8 cellular contexts compared by ENCODE assay signal in genomic region chr12:25436206-25436912, GRCh38.
DNase-seq lines count a peak whose midpoint lies in the region; ATAC-seq and TF ChIP-seq lines count a peak whose summit lies in the region.

No MANE protein-coding gene starts in this region.

- H3K4me3 ChIP-seq in gastroesophageal sphincter, result peak overlapping the region; percentile 31 to 32
- no peak overlapping the region for H3K4me3 ChIP-seq in ovary

- WGBS in gastroesophageal sphincter (ENCODE audit: low coverage in 1 of 2), 2 donors, result 25 to 34% methylated on average over 3 to 7 of the region's 9 CpGs
- WGBS in ovary, 3 donors, result 31 to 47% (median 32%) methylated on average over 9 of the region's 9 CpGs

- TF ChIP-seq EP300 in gastroesophageal sphincter (IDR thresholded peaks at IDR 0.05) (no peak), ovary (IDR thresholded peaks at IDR 0.05) (no peak)

- TF ChIP-seq CTCF in GM10248 (IDR thresholded peaks at IDR 0.05; ENCODE audit: control extremely low read depth, extremely low read depth, low read depth, missing control alignments) (peak; percentile 86), gastroesophageal sphincter (IDR thresholded peaks at IDR 0.05) (peak; percentile 71 to 86 (median 82)), ovary (IDR thresholded peaks at IDR 0.05) (peak; percentile 59 to 64 (median 59))

- peaks cover 6% of the 10 kb centered on the region for H3K4me1 Mint-ChIP-seq in activated T-cell treated with anti-CD3 and anti-CD28 coated beads, Interleukin-2, amount 50 U/mL, for 4 hours (ENCODE audit: low read depth)

- no peaks in the 10 kb centered on the region for H3K9me3 ChIP-seq in gastroesophageal sphincter
- no peaks in the 10 kb centered on the region for H3K9me3 ChIP-seq in ovary

- ATAC-seq in HG02943 (IDR thresholded peaks at IDR 0.05; ENCODE audit: low read depth, unreplicated experiment) (peak; percentile 69), gastroesophageal sphincter (peak; percentile 53), GM19023 (IDR thresholded peaks at IDR 0.05; ENCODE audit: unreplicated experiment) (no peak)
- peak; percentile 65 to 73 for ATAC-seq in activated T-cell treated with anti-CD3 and anti-CD28 coated beads, Interleukin-2, amount 50 U/mL, for 4 hours

- no peak for TF ChIP-seq POLR2A in gastroesophageal sphincter (IDR thresholded peaks at IDR 0.05)
- TF ChIP-seq POLR2A in ovary (IDR thresholded peaks at IDR 0.05), result no peak

- H3K9me3 Mint-ChIP-seq in activated T-cell treated with anti-CD3 and anti-CD28 coated beads, Interleukin-2, amount 50 U/mL, for 4 hours, result no peaks in the 10 kb centered on the region

- H3K4me1 ChIP-seq in gastroesophageal sphincter, result peaks cover 0 to 35% (median 0%) of the 10 kb centered on the region in 3 donors
- peaks cover 2% of the 10 kb centered on the region for H3K4me1 ChIP-seq in ovary (ENCODE audit: insufficient read depth)

- no peaks in the 10 kb centered on the region for H3K36me3 ChIP-seq in gastroesophageal sphincter
- H3K36me3 ChIP-seq in ovary, result no peaks in the 10 kb centered on the region

- no peaks in the 10 kb centered on the region for H3K27me3 ChIP-seq in gastroesophageal sphincter
- H3K27me3 ChIP-seq in ovary, result no peaks in the 10 kb centered on the region

- intact Hi-C loops in ovary (cut with DNase I), result loop anchor here in 3 of 4 donors (10.0 kb wide), 3 partner anchors 588 to 658 kb away; no protein-coding TSS in a partner anchor

- peak overlapping the region; percentile 47 for H3K4me3 Mint-ChIP-seq in activated T-cell treated with anti-CD3 and anti-CD28 coated beads, Interleukin-2, amount 50 U/mL, for 4 hours

- peak; percentile 78 for DNase-seq in AG08395 (ENCODE audit: low spot score)
- DNase-seq in GM10248 (ENCODE audit: extremely low spot score), result peak; percentile 61
- peak; percentile 44 for DNase-seq in NCI-H345 treated with DMSO at 0.1 percent for 48 hours (lab: John Stamatoyannopoulos, UW; ENCODE audit: unreplicated experiment)
- no peak for DNase-seq in activated T-cell treated with anti-CD3 and anti-CD28 coated beads, Interleukin-2, amount 50 U/mL, for 4 hours
- peak; percentile 8 to 43 (median 32) for DNase-seq in ovary

- CTCF ChIA-PET in GM10248 (lab: Yijun Ruan, JAX), result interaction anchor here (0.6 to 4.4 kb wide), 23 partner anchors 9 to 778 kb away, joined by 3 to 18 read pairs (median 4); no protein-coding TSS in a partner anchor

- POLR2A ChIA-PET in GM10248 (lab: Yijun Ruan, JAX), result no interaction called here

- peaks cover 3% of the 10 kb centered on the region for H3K27me3 Mint-ChIP-seq in activated T-cell treated with anti-CD3 and anti-CD28 coated beads, Interleukin-2, amount 50 U/mL, for 4 hours (ENCODE audit: low read depth)

- H3K27ac ChIP-seq in gastroesophageal sphincter (peak overlapping the region in 1 of 4 donors; percentile 28), ovary (no peak overlapping the region)

- H3K36me3 Mint-ChIP-seq in activated T-cell treated with anti-CD3 and anti-CD28 coated beads, Interleukin-2, amount 50 U/mL, for 4 hours (ENCODE audit: insufficient read depth), result no peaks in the 10 kb centered on the region
